In genomic region chr4:141134051-141134450, GRCh38 we compare ENCODE assay signal across 9 cellular contexts. TPM values are rescaled to one million over a fixed set of nuclear protein-coding genes. Genes with fewer than 3 reads are reported as not detected.
DNase-seq lines count a peak whose midpoint lies in the region; TF ChIP-seq lines count a peak whose summit lies in the region.
"Had no signal": no experiment of that assay in that cellular context is flagged by ENCODE, and none has a peak within 500 bp of the region (broad histone marks: within the 10 kb centered on the region; RNA-seq: fewer than 3 reads in every experiment).

No MANE protein-coding gene starts in this region.

- H3K36me3 ChIP-seq in effector memory CD4-positive, alpha-beta T cell (ENCODE audit: control insufficient read depth, insufficient read depth, low read length), result no peaks in the 10 kb centered on the region

- H3K9me3 Mint-ChIP-seq in nephron progenitor cell, result no peaks in the 10 kb centered on the region

- no peak overlapping the region for H3K4me3 ChIP-seq in choroid plexus epithelial cell (ENCODE audit: low read depth, low read length)
- no peak overlapping the region for H3K4me3 ChIP-seq in effector memory CD4-positive, alpha-beta T cell (ENCODE audit: insufficient read depth, low read depth, low read length, poor library complexity, severe bottlenecking)
- no peak overlapping the region for H3K4me3 ChIP-seq in lower leg skin (ENCODE audit: low read depth, poor library complexity, severe bottlenecking)

- intact Hi-C loops in lower leg skin (cut with DNase I; ENCODE audit: low total_unique reads), result no loop called here

- no peaks in the 10 kb centered on the region for H3K4me1 ChIP-seq in effector memory CD4-positive, alpha-beta T cell (ENCODE audit: control insufficient read depth, insufficient read depth, low read length, poor library complexity, severe bottlenecking)

- peak overlapping the region; percentile 96 for H3K4me3 Mint-ChIP-seq in nephron progenitor cell

- 31 to 53% methylated on average over 5 of the region's 5 CpGs for WGBS in lower leg skin, 2 donors

- H3K9me3 ChIP-seq in effector memory CD4-positive, alpha-beta T cell (ENCODE audit: control insufficient read depth, low read length), result no peaks in the 10 kb centered on the region

- H3K27me3 Mint-ChIP-seq in nephron progenitor cell (ENCODE audit: low read depth, poor library complexity), result peaks cover 59% of the 10 kb centered on the region

- H3K36me3 Mint-ChIP-seq in nephron progenitor cell (ENCODE audit: low read depth), result no peaks in the 10 kb centered on the region

- TF ChIP-seq CTCF in choroid plexus epithelial cell (conservative IDR thresholded peaks at IDR 0.05; ENCODE audit: low read depth, low read length), result peak; percentile 4
- TF ChIP-seq CTCF in nephron progenitor cell (IDR thresholded peaks at IDR 0.05), result no peak
- no peak for TF ChIP-seq CTCF in lower leg skin (IDR thresholded peaks at IDR 0.05)

- H3K27me3 ChIP-seq in effector memory CD4-positive, alpha-beta T cell (replicated peaks; ENCODE audit: control insufficient read depth, insufficient read depth, low read length, poor library complexity, severe bottlenecking), result peaks cover 17% of the 10 kb centered on the region

- H3K4me1 Mint-ChIP-seq in nephron progenitor cell, result peaks cover 35% of the 10 kb centered on the region

- TF ChIP-seq POLR2A in lower leg skin (IDR thresholded peaks at IDR 0.05), result no peak

- H3K27ac ChIP-seq in effector memory CD4-positive, alpha-beta T cell (ENCODE audit: insufficient read depth, low read length, poor library complexity, severe bottlenecking), result no peak overlapping the region

- DNase-seq in NCI-H2107 treated with DMSO at 0.1 percent for 48 hours (lab: John Stamatoyannopoulos, UW; ENCODE audit: unreplicated experiment), result peak; percentile 35
- no peak for DNase-seq in NCI-H2107 (lab: John Stamatoyannopoulos, UW)
- DNase-seq in M059J (ENCODE audit: low read depth), result peak; percentile 29
- peak; percentile 13 for DNase-seq in choroid plexus epithelial cell (ENCODE audit: low read depth)
- DNase-seq in nephron progenitor cell, result no peak
- DNase-seq in effector memory CD4-positive, alpha-beta T cell, result no peak
- no peak for DNase-seq in lower leg skin (ENCODE audit: low spot score in 2 of 2)
- DNase-seq in NCI-H146 (lab: John Stamatoyannopoulos, UW), result no peak
- DNase-seq: effector CD4-positive, alpha-beta T cell had no signal

- no peak overlapping the region for H3K27ac Mint-ChIP-seq in nephron progenitor cell

RNA-seq across cellular contexts. Expression of gene RNF150, which starts 0.8 kb away (rescaled TPM):
- total RNA-seq in M059J (2014; rRNA removed; shearing (Covaris generic)), result 1.8 and 4.0 TPM in 2 replicates
- total RNA-seq in lower leg skin, result 1 to 10 TPM in 2 of 4 donors, under 1 TPM in 2; 0.65 to 4.8 (median 1.7) TPM

Comparison
In these comparisons a context has a peak if more than half of its experiments do, and no peak if none do; other contexts are left out.
1. DNase-seq: peak in NCI-H2107 treated with DMSO at 0.1 percent for 48 hours (single experiment), M059J (single experiment) and choroid plexus epithelial cell (single experiment); none in NCI-H2107 (single experiment), nephron progenitor cell (single experiment), effector memory CD4-positive, alpha-beta T cell (0 of 3), lower leg skin (0 of 2) and NCI-H146 (single experiment).